In genomic region chr11:6628526-6628925, GRCh38 we compare ENCODE assay signal across 23 cellular contexts.
"Had no signal": no experiment of that assay in that cellular context is flagged by ENCODE, and none has a peak within 500 bp of the region (broad histone marks: within the 10 kb centered on the region; RNA-seq: fewer than 3 reads in every experiment).

No MANE protein-coding gene starts in this region.

- ATAC-seq: gastroesophageal sphincter; lower lobe of right lung; natural killer cell treated with Interleukin-12 subunit alpha and Interleukin-12 subunit beta and Interleukin-15 and Interleukin-18, amount 100 ng/mL, for 72 hours; sciatic nerve had no signal

- H3K27ac ChIP-seq: esophagus squamous epithelium, gastroesophageal sphincter, left ventricle myocardium inferior, lower lobe of right lung, neural progenitor cell, ovary, prostate gland, skin epidermis, upper lobe of left lung, uterus had no signal

- H3K9me3 Mint-ChIP-seq: dendritic cell treated with granulocyte-macrophage colony-stimulating factor and Interleukin-4, amounts not matched to agents 40 ng/mL and 50 ng/mL, for 4 days; effector memory CD8-positive, alpha-beta T cell; immature natural killer cell; memory B cell; mesothelial cell of epicardium; natural killer cell treated with Interleukin-12 subunit alpha and Interleukin-12 subunit beta and Interleukin-15 and Interleukin-18, amount 100 ng/mL, for 72 hours; neural progenitor cell had no signal

- H3K27me3 ChIP-seq: gastroesophageal sphincter, ovary, upper lobe of left lung, uterus had no signal

- DNase-seq: effector memory CD8-positive, alpha-beta T cell; esophagus squamous epithelium; foreskin fibroblast; glutamatergic neuron; immature natural killer cell; left ventricle myocardium inferior; lower lobe of right lung; nucleus accumbens; ovary; retina; stimulated activated CD4-positive, alpha-beta T cell treated with anti-CD3 and anti-CD28 coated beads, Interleukin-2, amount 100 ng/mL, for 48 hours; stimulated activated naive CD4-positive, alpha-beta T cell treated with Interleukin-2 at 50 U/mL for 16 hours; upper lobe of left lung; uterus had no signal

- H3K4me1 ChIP-seq: lower lobe of right lung, prostate gland, uterus had no signal

- H3K27ac Mint-ChIP-seq: dendritic cell treated with granulocyte-macrophage colony-stimulating factor and Interleukin-4, amounts not matched to agents 40 ng/mL and 50 ng/mL, for 4 days; memory B cell; mesothelial cell of epicardium; neural progenitor cell had no signal

- H3K4me1 Mint-ChIP-seq: mesothelial cell of epicardium, neural progenitor cell had no signal

- H3K4me3 Mint-ChIP-seq: dendritic cell treated with granulocyte-macrophage colony-stimulating factor and Interleukin-4, amounts not matched to agents 40 ng/mL and 50 ng/mL, for 4 days; mesothelial cell of epicardium; neural progenitor cell had no signal

- H3K36me3 ChIP-seq: neural progenitor cell, ovary, prostate gland, uterus had no signal

- H3K36me3 Mint-ChIP-seq: immature natural killer cell; memory B cell; natural killer cell treated with Interleukin-12 subunit alpha and Interleukin-12 subunit beta and Interleukin-15 and Interleukin-18, amount 100 ng/mL, for 72 hours had no signal

- H3K4me3 ChIP-seq: esophagus squamous epithelium, gastroesophageal sphincter, left ventricle myocardium inferior, lower lobe of right lung, neural progenitor cell, ovary, prostate gland, skin epidermis, upper lobe of left lung, uterus had no signal

- H3K27me3 Mint-ChIP-seq: dendritic cell treated with granulocyte-macrophage colony-stimulating factor and Interleukin-4, amounts not matched to agents 40 ng/mL and 50 ng/mL, for 4 days; effector memory CD8-positive, alpha-beta T cell; memory B cell; natural killer cell treated with Interleukin-12 subunit alpha and Interleukin-12 subunit beta and Interleukin-15 and Interleukin-18, amount 100 ng/mL, for 72 hours had no signal

- H3K9me3 ChIP-seq: esophagus squamous epithelium, gastroesophageal sphincter, left ventricle myocardium inferior, lower lobe of right lung, ovary, prostate gland, upper lobe of left lung, uterus had no signal
